ENCODE assay signal across 8 cellular contexts in the genomic region with DNA sequence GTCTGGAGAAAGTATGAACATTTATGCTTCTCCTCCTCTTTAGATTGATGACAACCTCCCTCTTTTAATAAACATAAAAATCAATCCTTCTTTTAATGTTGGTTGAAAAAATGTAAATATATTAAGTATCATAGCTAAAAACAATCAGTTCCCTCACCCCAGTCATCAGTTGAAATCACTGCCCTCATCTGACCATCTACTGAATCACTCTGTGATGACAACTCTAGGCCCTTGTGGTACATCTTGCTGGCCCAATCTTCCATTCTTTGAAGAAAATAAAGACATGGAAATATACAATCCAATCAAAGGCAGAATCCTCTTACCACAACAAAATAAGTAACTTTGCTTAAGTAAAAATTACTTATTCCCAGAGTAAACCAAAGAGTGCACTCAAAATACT.
"Had no signal": no experiment of that assay in that cellular context is flagged by ENCODE, and none has a peak within 500 bp of the region (broad histone marks: within the 10 kb centered on the region; RNA-seq: fewer than 3 reads in every experiment).

No MANE protein-coding gene starts in this region.

- H3K9me3 ChIP-seq: testis had no signal

- H3K4me3 ChIP-seq: testis had no signal

- H3K27ac ChIP-seq: testis had no signal

- H3K4me1 ChIP-seq: testis had no signal

- H3K27me3 ChIP-seq: testis had no signal

- H3K27ac Mint-ChIP-seq: activated CD8-positive, alpha-beta memory T cell treated with anti-CD3 and anti-CD28 coated beads, Interleukin-2, amount 10 ng/mL, durations not matched to agents 7 days and 5 days; dendritic cell treated with granulocyte-macrophage colony-stimulating factor and Interleukin-4, amounts not matched to agents 40 ng/mL and 50 ng/mL, for 4 days; stimulated activated naive CD8-positive, alpha-beta T cell treated with anti-CD3 and anti-CD28 coated beads, Interleukin-15, Interleukin-2, amounts not matched to agents 100 ng/mL and 50 ng/mL, for 24 hours had no signal

- DNase-seq: activated CD4-positive, alpha-beta T cell treated with anti-CD3 and anti-CD28 coated beads, Interleukin-2, amount 50 U/mL, for 48 hours; activated CD8-positive, alpha-beta memory T cell treated with anti-CD3 and anti-CD28 coated beads, Interleukin-2, amount 10 ng/mL, durations not matched to agents 7 days and 5 days; glutamatergic neuron; stimulated activated CD4-positive, alpha-beta T cell treated with anti-CD3 and anti-CD28 coated beads, Interleukin-2, amount 100 ng/mL, for 48 hours; testis had no signal

- ATAC-seq: activated CD8-positive, alpha-beta memory T cell treated with anti-CD3 and anti-CD28 coated beads, Interleukin-2, amount 10 ng/mL, durations not matched to agents 7 days and 5 days had no signal

- H3K4me3 Mint-ChIP-seq: activated CD8-positive, alpha-beta memory T cell treated with anti-CD3 and anti-CD28 coated beads, Interleukin-2, amount 10 ng/mL, durations not matched to agents 7 days and 5 days; central memory CD8-positive, alpha-beta T cell; dendritic cell treated with granulocyte-macrophage colony-stimulating factor and Interleukin-4, amounts not matched to agents 40 ng/mL and 50 ng/mL, for 4 days; stimulated activated naive CD8-positive, alpha-beta T cell treated with anti-CD3 and anti-CD28 coated beads, Interleukin-15, Interleukin-2, amounts not matched to agents 100 ng/mL and 50 ng/mL, for 24 hours had no signal

- H3K27me3 Mint-ChIP-seq: activated CD8-positive, alpha-beta memory T cell treated with anti-CD3 and anti-CD28 coated beads, Interleukin-2, amount 10 ng/mL, durations not matched to agents 7 days and 5 days; central memory CD8-positive, alpha-beta T cell; dendritic cell treated with granulocyte-macrophage colony-stimulating factor and Interleukin-4, amounts not matched to agents 40 ng/mL and 50 ng/mL, for 4 days; stimulated activated naive CD8-positive, alpha-beta T cell treated with anti-CD3 and anti-CD28 coated beads, Interleukin-15, Interleukin-2, amounts not matched to agents 100 ng/mL and 50 ng/mL, for 24 hours had no signal
